17 cellular contexts compared by ENCODE assay signal in genomic region chr1:168361252-168361651, GRCh38.
"Had no signal": no experiment of that assay in that cellular context is flagged by ENCODE, and none has a peak within 500 bp of the region (broad histone marks: within the 10 kb centered on the region; RNA-seq: fewer than 3 reads in every experiment).

No MANE protein-coding gene starts in this region.

- H3K4me3 Mint-ChIP-seq: activated naive CD4-positive, alpha-beta T cell treated with anti-CD3 and anti-CD28 coated beads, Interleukin-2, amount 10 ng/mL, durations not matched to agents 7 days and 5 days; endodermal cell had no signal

- H3K36me3 Mint-ChIP-seq: activated naive CD4-positive, alpha-beta T cell treated with anti-CD3 and anti-CD28 coated beads, Interleukin-2, amount 10 ng/mL, durations not matched to agents 7 days and 5 days had no signal

- H3K27ac Mint-ChIP-seq: activated naive CD4-positive, alpha-beta T cell treated with anti-CD3 and anti-CD28 coated beads, Interleukin-2, amount 10 ng/mL, durations not matched to agents 7 days and 5 days; endodermal cell had no signal

- DNase-seq: activated CD4-positive, alpha-beta T cell treated with anti-CD3 and anti-CD28 coated beads for 1 hour; activated CD4-positive, alpha-beta T cell treated with anti-CD3 and anti-CD28 coated beads, Interleukin-2, amount 50 U/mL, for 1 hour; activated CD8-positive, alpha-beta memory T cell treated with anti-CD3 and anti-CD28 coated beads for 24 hours; activated effector memory CD4-positive, alpha-beta T cell treated with anti-CD3 and anti-CD28 coated beads, Interleukin-2, amount 50 U/mL, for 16 hours; activated naive CD4-positive, alpha-beta T cell treated with anti-CD3 and anti-CD28 coated beads, Interleukin-2, amount 10 ng/mL, durations not matched to agents 7 days and 5 days; activated T-cell treated with anti-CD3 and anti-CD28 coated beads, Interleukin-2, amount 50 U/mL, for 48 hours; cerebellar nuclear complex; endodermal cell; heart right ventricle; kidney; lower lobe of right lung; naive thymus-derived CD4-positive, alpha-beta T cell; stimulated activated CD4-positive, alpha-beta T cell treated with anti-CD3 and anti-CD28 coated beads, Interleukin-4, amount 100 ng/mL, for 4 hours; stimulated activated naive CD8-positive, alpha-beta T cell treated with anti-CD3 and anti-CD28 coated beads, Interleukin-15, Interleukin-2, amounts not matched to agents 100 U/mL and 50 U/mL, for 24 hours; SW 1271; T-helper 9 cell; thyroid gland had no signal

- H3K9me3 Mint-ChIP-seq: activated naive CD4-positive, alpha-beta T cell treated with anti-CD3 and anti-CD28 coated beads, Interleukin-2, amount 10 ng/mL, durations not matched to agents 7 days and 5 days had no signal

- ATAC-seq: heart right ventricle; lower lobe of right lung; naive thymus-derived CD4-positive, alpha-beta T cell; stimulated activated naive CD8-positive, alpha-beta T cell treated with anti-CD3 and anti-CD28 coated beads, Interleukin-15, Interleukin-2, amounts not matched to agents 100 U/mL and 50 U/mL, for 24 hours had no signal
